Comparison of ENCODE assay signal across 9 cellular contexts in genomic region chr22:29206372-29207230, GRCh38. TPM values are rescaled to one million over a fixed set of nuclear protein-coding genes. Genes with fewer than 3 reads are reported as not detected.
A peak's percentile ranks its signal among the peaks of the same experiment; 100 is the strongest.
DNase-seq lines count a peak whose midpoint lies in the region; ATAC-seq and TF ChIP-seq lines count a peak whose summit lies in the region.
"Had no signal": no experiment of that assay in that cellular context is flagged by ENCODE, and none has a peak within 500 bp of the region (broad histone marks: within the 10 kb centered on the region; RNA-seq: fewer than 3 reads in every experiment).

No MANE protein-coding gene starts in this region.

- H3K4me1 Mint-ChIP-seq in endodermal cell = peaks cover 17% of the 10 kb centered on the region

- peaks cover 0 to 94% (median 82%) of the 10 kb centered on the region in 11 experiments; a peak in 18 of 22 replicates for H4K20me1 ChIP-seq in BLaER1 treated with 17β-estradiol and CSF1 and Interleukin-3, amounts not matched to agents 10 nM and 100 nM
- no peaks in the 10 kb centered on the region for H4K20me1 ChIP-seq in MM.1S (ENCODE audit: insufficient read depth, low read length)

- peak overlapping the region in 6 of 11 experiments; percentile 2 to 67 (median 29); a peak in 3 of 22 replicates for H3K9ac ChIP-seq in BLaER1 treated with 17β-estradiol and CSF1 and Interleukin-3, amounts not matched to agents 10 nM and 100 nM
- H3K9ac ChIP-seq in MM.1S (ENCODE audit: low read length) (peak overlapping the region; percentile 81), endodermal cell (ENCODE audit: extremely low read depth, low read length, poor library complexity, severe bottlenecking) (peak overlapping the region; percentile 57)

- DNase-seq in MM.1S (no peak), endodermal cell (no peak), DMS153 (lab: John Stamatoyannopoulos, UW) (no peak), HPDE6-E6E7 (ENCODE audit: extremely low spot score) (no peak), AG08395 (ENCODE audit: low spot score) (no peak)
- DNase-seq: NCI-H1417 treated with DMSO at 0.1 percent for 48 hours had no signal

- H3K4me1 ChIP-seq in BLaER1 treated with 17β-estradiol and CSF1 and Interleukin-3, amounts not matched to agents 10 nM and 100 nM = peaks cover 51 to 71% (median 62%) of the 10 kb centered on the region in 10 experiments
- H3K4me1 ChIP-seq in MM.1S (ENCODE audit: low read length) (peaks cover 53% of the 10 kb centered on the region), endodermal cell (ENCODE audit: control insufficient read depth, insufficient read depth, low read length) (peaks cover 9% of the 10 kb centered on the region), neuron (ENCODE audit: insufficient read depth, low read length) (peaks cover 35% of the 10 kb centered on the region)

- H3K4me3 ChIP-seq in BLaER1 treated with 17β-estradiol and CSF1 and Interleukin-3, amounts not matched to agents 10 nM and 100 nM = peak overlapping the region; percentile 27 to 68 (median 49)
- H3K4me3 ChIP-seq in MM.1S (ENCODE audit: low read length) = peak overlapping the region; percentile 85
- peak overlapping the region; percentile 80 for H3K4me3 ChIP-seq in endodermal cell (ENCODE audit: low read length)
- peak overlapping the region; percentile 60 for H3K4me3 ChIP-seq in neuron (ENCODE audit: low read length)

- H3K9me3 ChIP-seq in BLaER1 treated with 17β-estradiol and CSF1 and Interleukin-3, amounts not matched to agents 10 nM and 100 nM (replicated peaks in 1 of 11) = no peaks in the 10 kb centered on the region
- no peaks in the 10 kb centered on the region for H3K9me3 ChIP-seq in MM.1S (replicated peaks; ENCODE audit: insufficient read depth, low read length)
- H3K9me3 ChIP-seq in endodermal cell (ENCODE audit: control insufficient read depth, low read length) = no peaks in the 10 kb centered on the region
- H3K9me3 ChIP-seq in neuron (ENCODE audit: low read length) = no peaks in the 10 kb centered on the region

- peak overlapping the region; percentile 66 for H3K27ac Mint-ChIP-seq in endodermal cell

- WGBS in endodermal cell (ENCODE audit: insufficient coverage in 1 of 2, insufficient read length in 1 of 2), 2 experiments = 52 to 58% methylated on average over 7 to 18 of the region's 19 CpGs

- peaks cover 11% of the 10 kb centered on the region for H3K79me2 ChIP-seq in MM.1S (ENCODE audit: low read length)

- no peaks in the 10 kb centered on the region for H3K36me3 ChIP-seq in BLaER1 treated with 17β-estradiol and CSF1 and Interleukin-3, amounts not matched to agents 10 nM and 100 nM
- H3K36me3 ChIP-seq in MM.1S (replicated peaks; ENCODE audit: insufficient read depth, low read length) = no peaks in the 10 kb centered on the region
- H3K36me3 ChIP-seq in endodermal cell (ENCODE audit: control insufficient read depth, insufficient read depth, low read length) = no peaks in the 10 kb centered on the region
- no peaks in the 10 kb centered on the region for H3K36me3 ChIP-seq in neuron (ENCODE audit: insufficient read depth, low read length)

- no peaks in the 10 kb centered on the region for H3K9me3 Mint-ChIP-seq in endodermal cell

- peaks cover 37% of the 10 kb centered on the region for H3F3A ChIP-seq in MM.1S (ENCODE audit: insufficient read depth, low read length)

- H3K4me3 Mint-ChIP-seq in endodermal cell = peak overlapping the region; percentile 77

- H2AFZ ChIP-seq in MM.1S (ENCODE audit: low read length) (peak overlapping the region; percentile 91), neuron (ENCODE audit: low read depth, low read length) (peak overlapping the region; percentile 78)

- no peak for TF ChIP-seq CTCF in MM.1S (IDR thresholded peaks at IDR 0.05; ENCODE audit: low read length)
- no peak for TF ChIP-seq CTCF in endodermal cell (conservative IDR thresholded peaks at IDR 0.05)

- H3K27ac ChIP-seq in BLaER1 treated with 17β-estradiol and CSF1 and Interleukin-3, amounts not matched to agents 10 nM and 100 nM = no peak overlapping the region
- no peak overlapping the region for H3K27ac ChIP-seq in MM.1S (ENCODE audit: low read length)
- H3K27ac ChIP-seq in endodermal cell (ENCODE audit: low read depth, low read length) = peak overlapping the region; percentile 73

- H3K9me2 ChIP-seq in MM.1S (replicated peaks; ENCODE audit: insufficient read depth, low read length) = no peaks in the 10 kb centered on the region

- H3K4me2 ChIP-seq in BLaER1 treated with 17β-estradiol and CSF1 and Interleukin-3, amounts not matched to agents 10 nM and 100 nM = peak overlapping the region; percentile 68 to 99 (median 85)
- peak overlapping the region; percentile 91 for H3K4me2 ChIP-seq in MM.1S (ENCODE audit: low read depth, low read length)

- H3K27me3 ChIP-seq in BLaER1 treated with 17β-estradiol and CSF1 and Interleukin-3, amounts not matched to agents 10 nM and 100 nM = peaks cover 82 to 99% (median 94%) of the 10 kb centered on the region in 11 experiments
- H3K27me3 ChIP-seq in MM.1S (replicated peaks; ENCODE audit: insufficient read depth, low read length) (no peaks in the 10 kb centered on the region), endodermal cell (ENCODE audit: control insufficient read depth, insufficient read depth, low read length, poor library complexity, severe bottlenecking) (no peaks in the 10 kb centered on the region), neuron (ENCODE audit: insufficient read depth, low read length) (peaks cover 10% of the 10 kb centered on the region)

- H3K36me3 Mint-ChIP-seq in endodermal cell (ENCODE audit: low read depth) = no peaks in the 10 kb centered on the region

- peaks cover 2% of the 10 kb centered on the region for H3K27me3 Mint-ChIP-seq in endodermal cell (ENCODE audit: insufficient read depth)

- no peak for ATAC-seq in HG03457 (IDR thresholded peaks at IDR 0.05; ENCODE audit: unreplicated experiment)

RNA-seq across cellular contexts. Expression of gene EMID1, which starts 0.9 kb away (rescaled TPM):
- 10 to 100 TPM; 19.8 to 41.8 TPM for total RNA-seq in endodermal cell
- polyA plus RNA-seq in endodermal cell (2013, experiment 1 of 2) = 29.6 TPM
- 23.9 TPM for polyA plus RNA-seq in endodermal cell (2013, experiment 2 of 2)

Comparison
In these comparisons a context has a peak if more than half of its experiments do, and no peak if none do; other contexts are left out.
1. H3K9ac ChIP-seq: peak in every context shown above with its lines; median percentile 81 in MM.1S; 57 in endodermal cell; 29 in BLaER1 treated with 17β-estradiol and CSF1 and Interleukin-3, amounts not matched to agents 10 nM and 100 nM.